9 cellular contexts compared by ENCODE assay signal in genomic region chr12:67483871-67484554, GRCh38.
DNase-seq lines count a peak whose midpoint lies in the region; ATAC-seq and TF ChIP-seq lines count a peak whose summit lies in the region.
"Had no signal": no experiment of that assay in that cellular context is flagged by ENCODE, and none has a peak within 500 bp of the region (broad histone marks: within the 10 kb centered on the region; RNA-seq: fewer than 3 reads in every experiment).

No MANE protein-coding gene starts in this region.

- H3K4me1 Mint-ChIP-seq in MCF 10A (ENCODE audit: insufficient read depth, unreplicated experiment) = no peaks in the 10 kb centered on the region
- peaks cover 39% of the 10 kb centered on the region for H3K4me1 Mint-ChIP-seq in activated naive CD8-positive, alpha-beta T cell treated with anti-CD3 and anti-CD28 coated beads, Interleukin-2, amount 50 U/mL, for 24 hours

- no peaks in the 10 kb centered on the region for H3K36me3 Mint-ChIP-seq in MCF 10A (ENCODE audit: insufficient read depth, unreplicated experiment)
- peaks cover 6% of the 10 kb centered on the region for H3K36me3 Mint-ChIP-seq in activated naive CD8-positive, alpha-beta T cell treated with anti-CD3 and anti-CD28 coated beads, Interleukin-2, amount 50 U/mL, for 24 hours (ENCODE audit: low read depth)

- peaks cover 8% of the 10 kb centered on the region for H3K9me3 Mint-ChIP-seq in MCF 10A (ENCODE audit: unreplicated experiment)
- H3K9me3 Mint-ChIP-seq in activated naive CD8-positive, alpha-beta T cell treated with anti-CD3 and anti-CD28 coated beads, Interleukin-2, amount 50 U/mL, for 24 hours = peaks cover 1% of the 10 kb centered on the region

- peak; percentile 51 for ATAC-seq in HG02973 (IDR thresholded peaks at IDR 0.05; ENCODE audit: unreplicated experiment)
- ATAC-seq in activated naive CD8-positive, alpha-beta T cell treated with anti-CD3 and anti-CD28 coated beads, Interleukin-2, amount 50 U/mL, for 24 hours = peak; percentile 5

- POLR2A ChIA-PET in MCF 10A (lab: Yijun Ruan, JAX) = interaction anchor here (0.8 kb wide), 1 partner anchor 161 kb away, joined by 3 read pairs; no protein-coding TSS in a partner anchor

- no peak overlapping the region for H3K27ac Mint-ChIP-seq in MCF 10A (ENCODE audit: low read depth, unreplicated experiment)
- no peak overlapping the region for H3K27ac Mint-ChIP-seq in activated naive CD8-positive, alpha-beta T cell treated with anti-CD3 and anti-CD28 coated beads, Interleukin-2, amount 50 U/mL, for 24 hours

- DNase-seq in T47D (ENCODE audit: low read depth in 1 of 2, low spot score in 1 of 2) (peak; percentile 43 to 93), MCF 10A (ENCODE audit: unreplicated experiment) (no peak), superior temporal gyrus (ENCODE audit: extremely low spot score) (peak; percentile 13), NCI-H2081 (lab: John Stamatoyannopoulos, UW) (no peak), amniotic stem cell (lab: John Stamatoyannopoulos, UW) (no peak)
- no peak for DNase-seq in activated naive CD8-positive, alpha-beta T cell treated with anti-CD3 and anti-CD28 coated beads, Interleukin-2, amount 50 U/mL, for 24 hours
- no peak for DNase-seq in stimulated activated CD4-positive, alpha-beta T cell treated with anti-CD3 and anti-CD28 coated beads, Interleukin-2, amount 100 ng/mL, for 48 hours
- DNase-seq: NCI-H187 had no signal

- no TSS peak for BruUV-seq in MCF 10A (replicated peaks; lab: Mats Ljungman, UMichigan)

- in situ Hi-C loops in T47D (cut with HindIII; ENCODE audit: low pct_unique_long_range_greater_than_20kb, low sequenced_read_pairs) = no loop called here

- no peak for TF ChIP-seq CTCF in MCF 10A (IDR thresholded peaks at IDR 0.05; ENCODE audit: unreplicated experiment)

- H3K27me3 Mint-ChIP-seq in MCF 10A (ENCODE audit: insufficient read depth, unreplicated experiment) = no peaks in the 10 kb centered on the region
- H3K27me3 Mint-ChIP-seq in activated naive CD8-positive, alpha-beta T cell treated with anti-CD3 and anti-CD28 coated beads, Interleukin-2, amount 50 U/mL, for 24 hours = no peaks in the 10 kb centered on the region

- CTCF ChIA-PET in MCF 10A (lab: Yijun Ruan, JAX) = interaction anchor here (0.6 kb wide), 1 partner anchor 19 kb away, joined by 3 read pairs; no protein-coding TSS in a partner anchor

- intact Hi-C loops in MCF 10A (cut with micrococcal nuclease) = no loop called here

- H3K4me3 Mint-ChIP-seq in MCF 10A (ENCODE audit: unreplicated experiment) = no peak overlapping the region
- H3K4me3 Mint-ChIP-seq in activated naive CD8-positive, alpha-beta T cell treated with anti-CD3 and anti-CD28 coated beads, Interleukin-2, amount 50 U/mL, for 24 hours = no peak overlapping the region

Comparison
In these comparisons a context has a peak if more than half of its experiments do, and no peak if none do; other contexts are left out.
1. DNase-seq: peak in T47D (2 of 2) and superior temporal gyrus (single experiment); none in MCF 10A (single experiment), activated naive CD8-positive, alpha-beta T cell treated with anti-CD3 and anti-CD28 coated beads, Interleukin-2, amount 50 U/mL, for 24 hours (single experiment), NCI-H2081 (0 of 2), amniotic stem cell (single experiment) and stimulated activated CD4-positive, alpha-beta T cell treated with anti-CD3 and anti-CD28 coated beads, Interleukin-2, amount 100 ng/mL, for 48 hours (0 of 2).